9 cellular contexts compared by ENCODE assay signal in genomic region chr1:23370270-23370743, GRCh38. TPM values are rescaled to one million over a fixed set of nuclear protein-coding genes. Genes with fewer than 3 reads are reported as not detected.
DNase-seq lines count a peak whose midpoint lies in the region; ATAC-seq and TF ChIP-seq lines count a peak whose summit lies in the region.
"Had no signal": no experiment of that assay in that cellular context is flagged by ENCODE, and none has a peak within 500 bp of the region (broad histone marks: within the 10 kb centered on the region; RNA-seq: fewer than 3 reads in every experiment).

No MANE protein-coding gene starts in this region.

- no peak overlapping the region for H2AFZ ChIP-seq in GM23338
- no peak overlapping the region for H2AFZ ChIP-seq in fibroblast of lung (ENCODE audit: low read length)

- no peak for TF ChIP-seq EP300 in sigmoid colon (IDR thresholded peaks at IDR 0.05)

- peaks cover 96% of the 10 kb centered on the region for H3K27me3 Mint-ChIP-seq in GM23338 (ENCODE audit: insufficient read depth, low read depth, poor library complexity)

- intact Hi-C loops in sigmoid colon (cut with DNase I) = no loop called here

- peak overlapping the region; percentile 42 for H3K4me3 Mint-ChIP-seq in GM23338

- peaks cover 39% of the 10 kb centered on the region for H3K4me1 Mint-ChIP-seq in GM23338

- TF ChIP-seq CTCF in GM23338 (conservative IDR thresholded peaks at IDR 0.05; ENCODE audit: low read depth in 2 of 2) (no peak), VCaP (conservative IDR thresholded peaks at IDR 0.05) (no peak), fibroblast of lung (conservative IDR thresholded peaks at IDR 0.05 in 1 of 2, IDR thresholded peaks at IDR 0.05 in 1 of 2; ENCODE audit: low read depth in 1 of 2, low read length in 2 of 2) (no peak), sigmoid colon (IDR thresholded peaks at IDR 0.05) (no peak)

- H3K79me2 ChIP-seq in GM23338 (replicated peaks; ENCODE audit: insufficient read depth) (no peaks in the 10 kb centered on the region), fibroblast of lung (ENCODE audit: control insufficient read depth, insufficient read depth, low read length) (peaks cover 20% of the 10 kb centered on the region)

- peaks cover 20% of the 10 kb centered on the region; the same call in 1 of the 2 replicates for H3F3A ChIP-seq in GM23338 (replicated peaks; ENCODE audit: low read depth)

- H3K36me3 Mint-ChIP-seq in GM23338 (ENCODE audit: low read depth) = peaks cover 3% of the 10 kb centered on the region; the same call in 1 of the 3 replicates

- no peak for TF ChIP-seq POLR2A in sigmoid colon (IDR thresholded peaks at IDR 0.05)

- H3K9me3 ChIP-seq in fibroblast of lung (ENCODE audit: control insufficient read depth, insufficient read depth, low read depth, low read length) (no peaks in the 10 kb centered on the region), sigmoid colon (no peaks in the 10 kb centered on the region)

- no peaks in the 10 kb centered on the region for H3K9me2 ChIP-seq in GM23338 (ENCODE audit: insufficient read depth)

- peak overlapping the region; percentile 5 for H3K9ac ChIP-seq in fibroblast of lung (ENCODE audit: insufficient read depth, low read length)

- ATAC-seq in GM23338 = no peak

- H3K27me3 ChIP-seq in GM23338 (ENCODE audit: insufficient read depth) = peaks cover 90% of the 10 kb centered on the region
- H3K27me3 ChIP-seq in fibroblast of lung (ENCODE audit: control insufficient read depth, insufficient read depth, low read length) = no peaks in the 10 kb centered on the region
- H3K27me3 ChIP-seq in sigmoid colon = no peaks in the 10 kb centered on the region

- H3K4me1 ChIP-seq in GM23338 (ENCODE audit: insufficient read depth) (peaks cover 35% of the 10 kb centered on the region), fibroblast of lung (ENCODE audit: control insufficient read depth, extremely low read depth, insufficient read depth, low read length) (peaks cover 10% of the 10 kb centered on the region), sigmoid colon (peaks cover 0 to 53% (median 43%) of the 10 kb centered on the region in 4 donors)

- H3K27ac ChIP-seq in GM23338 (ENCODE audit: low read depth) (no peak overlapping the region), VCaP (peak overlapping the region; percentile 91), fibroblast of lung (ENCODE audit: insufficient read depth, low read length) (peak overlapping the region; percentile 96), sigmoid colon (peak overlapping the region; percentile 97 to 99 (median 98))

- DNase-seq in GM23338 (ENCODE audit: low spot score) (no peak), fibroblast of lung (ENCODE audit: low read depth in 2 of 2) (peak in 1 of 2 donors; percentile 63), sigmoid colon (no peak), NCI-H446 (lab: John Stamatoyannopoulos, UW) (no peak), HCEC 1CT (no peak), T-helper 9 cell (no peak), NCI-H128 (lab: John Stamatoyannopoulos, UW; ENCODE audit: unreplicated experiment) (no peak)
- DNase-seq: NCI-H774 had no signal

- peaks cover 7% of the 10 kb centered on the region; the same call in 2 of the 3 replicates for H3K9me3 Mint-ChIP-seq in GM23338

- no peak overlapping the region for H3K4me3 ChIP-seq in GM23338
- H3K4me3 ChIP-seq in fibroblast of lung (replicated peaks in 1 of 4; ENCODE audit: control extremely low read depth in 1 of 4, insufficient read depth in 1 of 4, low read depth in 3 of 4, low read length in 4 of 4) = peak overlapping the region; percentile 90 to 100 (median 96)
- H3K4me3 ChIP-seq in sigmoid colon = peak overlapping the region; percentile 72 to 91 (median 82)

- H3K36me3 ChIP-seq in GM23338 (ENCODE audit: insufficient read depth) (no peaks in the 10 kb centered on the region), fibroblast of lung (ENCODE audit: control insufficient read depth, insufficient read depth, low read length) (peaks cover 3% of the 10 kb centered on the region), sigmoid colon (peaks cover 0 to 17% (median 3%) of the 10 kb centered on the region in 4 donors)

- H3K27ac Mint-ChIP-seq in GM23338 = no peak overlapping the region

- H4K20me1 ChIP-seq in GM23338 (replicated peaks; ENCODE audit: insufficient read depth) (peaks cover 39% of the 10 kb centered on the region), fibroblast of lung (ENCODE audit: control insufficient read depth, extremely low read depth, insufficient read depth, low read length) (no peaks in the 10 kb centered on the region)

- WGBS in sigmoid colon, 2 donors = 45 to 66% methylated on average over 6 of the region's 6 CpGs

- H3K4me2 ChIP-seq in GM23338 = 0 out of 2 replicates have a peak overlapping the region, but pooled peaks have one; percentile 11
- peak overlapping the region; percentile 89 for H3K4me2 ChIP-seq in fibroblast of lung (ENCODE audit: extremely low read depth, insufficient read depth, low read length)

TF ChIP-seq in GM23338, 12 proteins besides CTCF, POLR2A, EP300 and RAD21 (continues in another document):
- TF ChIP-seq STAT1 (IDR thresholded peaks at IDR 0.05; ENCODE audit: unreplicated experiment) (no peak), CREB1 (CRISPR knock-in tag; IDR thresholded peaks at IDR 0.05; ENCODE audit: low read depth) (no peak), POLR2AphosphoS5 (IDR thresholded peaks at IDR 0.05; ENCODE audit: low read depth) (no peak), ZNF114 (CRISPR knock-in tag; IDR thresholded peaks at IDR 0.05) (no peak), REST (IDR thresholded peaks at IDR 0.05; ENCODE audit: unreplicated experiment) (no peak), EZH2 (IDR thresholded peaks at IDR 0.05; ENCODE audit: low read depth, unreplicated experiment) (no peak)

RNA-seq across cellular contexts. Expression of gene ZNF436, which starts 0.7 kb away (rescaled TPM):
- total RNA-seq in GM23338 (2014; rRNA removed; shearing (Covaris generic)) = 1.0 and 2.2 TPM in 2 replicates
- polyA plus RNA-seq in GM23338 (2016; fragmentation: Nextera tagmentation; extraction: Ambion mirVana) = 0.23 and 0.33 TPM in 2 replicates
- total RNA-seq in fibroblast of lung = 31.5 and 32.6 TPM in 2 replicates
- polyA plus RNA-seq in fibroblast of lung = 10.7 and 11.9 TPM in 2 replicates
- polyA plus RNA-seq in fibroblast of lung (2012) = 8.1 and 8.7 TPM in 2 replicates
- polyA minus RNA-seq in fibroblast of lung (ENCODE audit: low replicate concordance) = 5.2 and 5.3 TPM in 2 replicates
- 10 to 100 TPM; 14.5 to 41.3 (median 16.8) TPM for total RNA-seq in sigmoid colon
- polyA plus RNA-seq in sigmoid colon = 1 to 10 TPM; 4.2 to 7.0 (median 5.1) TPM

RNA-seq across cellular contexts. Expression of gene HNRNPR, which starts 26.2 kb away (rescaled TPM):
- total RNA-seq in GM23338 (2014; rRNA removed; shearing (Covaris generic)) = 147 and 169 TPM in 2 replicates
- polyA plus RNA-seq in GM23338 (2016; fragmentation: Nextera tagmentation; extraction: Ambion mirVana) (183 and 200 TPM in 2 replicates), fibroblast of lung (141 and 186 TPM in 2 replicates), sigmoid colon (10 to 100 TPM; 62.9 to 89.2 (median 70.3) TPM)
- total RNA-seq in fibroblast of lung (59.1 and 62.1 TPM in 2 replicates), sigmoid colon (10 to 100 TPM; 59.3 to 72.1 (median 62.8) TPM)
- polyA plus RNA-seq in fibroblast of lung (2012) = 98.3 and 135 TPM in 2 replicates
- polyA minus RNA-seq in fibroblast of lung (ENCODE audit: low replicate concordance) = 33.7 and 76.0 TPM in 2 replicates

RNA-seq across cellular contexts. Expression of gene TCEA3, which starts 54.2 kb away (rescaled TPM):
- not detected in 2 replicates for total RNA-seq in GM23338 (2014; rRNA removed; shearing (Covaris generic))
- polyA plus RNA-seq in GM23338 (2016; fragmentation: Nextera tagmentation; extraction: Ambion mirVana) (0.19 TPM in 1 of 2 replicates, not detected in the other), fibroblast of lung (11.9 and 12.3 TPM in 2 replicates), sigmoid colon (100 to 1,000 TPM in 2 of 3 donors, 10 to 100 TPM in 1; 75.6 to 222 (median 162) TPM)
- total RNA-seq in fibroblast of lung (37.5 and 44.6 TPM in 2 replicates), sigmoid colon (10 to 100 TPM; 26.9 to 66.2 (median 38.2) TPM)
- 11.5 and 14.6 TPM in 2 replicates for polyA plus RNA-seq in fibroblast of lung (2012)
- polyA minus RNA-seq in fibroblast of lung (ENCODE audit: low replicate concordance) = 6.3 and 7.0 TPM in 2 replicates

Comparison
In these comparisons a context has a peak if more than half of its experiments do, and no peak if none do; other contexts are left out.
1. RNA of gene TCEA3, which starts 54.2 kb away (total RNA-seq): 37.5 to 44.6 TPM in fibroblast of lung and 26.9 to 66.2 TPM in sigmoid colon; not detected in GM23338; every median in the first group is over 10 times any median in the second.